Comparison of ENCODE assay signal across 14 cellular contexts in genomic region chr5:158026248-158027031, GRCh38.
DNase-seq lines count a peak whose midpoint lies in the region; ATAC-seq and TF ChIP-seq lines count a peak whose summit lies in the region.
"Had no signal": no experiment of that assay in that cellular context is flagged by ENCODE, and none has a peak within 500 bp of the region (broad histone marks: within the 10 kb centered on the region; RNA-seq: fewer than 3 reads in every experiment).

No MANE protein-coding gene starts in this region.

- no peak for TF ChIP-seq POLR2A in suprapubic skin (IDR thresholded peaks at IDR 0.05)

- no peaks in the 10 kb centered on the region for H3K36me3 ChIP-seq in suprapubic skin
- H3K36me3 ChIP-seq: prostate gland had no signal

- H3K9me3 ChIP-seq in suprapubic skin = no peaks in the 10 kb centered on the region
- H3K9me3 ChIP-seq: prostate gland had no signal

- ATAC-seq in GM18858 (IDR thresholded peaks at IDR 0.05; ENCODE audit: unreplicated experiment) (no peak), HG02798 (IDR thresholded peaks at IDR 0.05; ENCODE audit: poor library complexity, unreplicated experiment) (no peak)

- DNase-seq in GM04503 (ENCODE audit: low read depth) (peak; percentile 87), cardiac fibroblast (ENCODE audit: low read depth in 2 of 2) (peak; percentile 14 to 16), left kidney (ENCODE audit: low read depth, low spot score) (peak; percentile 75), suprapubic skin (ENCODE audit: low spot score in 2 of 2) (no peak), UCSD-AML1 (lab: John Stamatoyannopoulos, UW; ENCODE audit: unreplicated experiment) (no peak), DMS53 treated with DMSO at 0.1 percent for 48 hours (lab: John Stamatoyannopoulos, UW; ENCODE audit: unreplicated experiment) (no peak)
- DNase-seq: CD4-positive, alpha-beta memory T cell; erythroblast; H7; NCI-H2171; SIG-M5 had no signal

- H3K27ac ChIP-seq in suprapubic skin = peak overlapping the region; percentile 27
- H3K27ac ChIP-seq: prostate gland had no signal

- H3K4me1 ChIP-seq in suprapubic skin = peaks cover 8% of the 10 kb centered on the region
- H3K4me1 ChIP-seq: prostate gland had no signal

- H3K4me3 ChIP-seq in cardiac fibroblast (replicated peaks in 1 of 2; ENCODE audit: low read depth in 2 of 2, low read length in 2 of 2) (no peak overlapping the region), suprapubic skin (no peak overlapping the region)
- H3K4me3 ChIP-seq: prostate gland had no signal

- H3K27me3 ChIP-seq in suprapubic skin = no peaks in the 10 kb centered on the region

- 50% methylated on average over 7 of the region's 7 CpGs for WGBS in suprapubic skin

- no peak for TF ChIP-seq EP300 in suprapubic skin (IDR thresholded peaks at IDR 0.05)

- TF ChIP-seq CTCF in cardiac fibroblast (IDR thresholded peaks at IDR 0.05; ENCODE audit: low read depth, low read length) (no peak), suprapubic skin (IDR thresholded peaks at IDR 0.05) (no peak)

Comparison
In these comparisons a context has a peak if more than half of its experiments do, and no peak if none do; other contexts are left out.
1. DNase-seq: peak in GM04503 (single experiment), cardiac fibroblast (2 of 2) and left kidney (single experiment); none in suprapubic skin (0 of 2), UCSD-AML1 (single experiment) and DMS53 treated with DMSO at 0.1 percent for 48 hours (single experiment).